ENCODE assay signal across 28 cellular contexts in the genomic region with DNA sequence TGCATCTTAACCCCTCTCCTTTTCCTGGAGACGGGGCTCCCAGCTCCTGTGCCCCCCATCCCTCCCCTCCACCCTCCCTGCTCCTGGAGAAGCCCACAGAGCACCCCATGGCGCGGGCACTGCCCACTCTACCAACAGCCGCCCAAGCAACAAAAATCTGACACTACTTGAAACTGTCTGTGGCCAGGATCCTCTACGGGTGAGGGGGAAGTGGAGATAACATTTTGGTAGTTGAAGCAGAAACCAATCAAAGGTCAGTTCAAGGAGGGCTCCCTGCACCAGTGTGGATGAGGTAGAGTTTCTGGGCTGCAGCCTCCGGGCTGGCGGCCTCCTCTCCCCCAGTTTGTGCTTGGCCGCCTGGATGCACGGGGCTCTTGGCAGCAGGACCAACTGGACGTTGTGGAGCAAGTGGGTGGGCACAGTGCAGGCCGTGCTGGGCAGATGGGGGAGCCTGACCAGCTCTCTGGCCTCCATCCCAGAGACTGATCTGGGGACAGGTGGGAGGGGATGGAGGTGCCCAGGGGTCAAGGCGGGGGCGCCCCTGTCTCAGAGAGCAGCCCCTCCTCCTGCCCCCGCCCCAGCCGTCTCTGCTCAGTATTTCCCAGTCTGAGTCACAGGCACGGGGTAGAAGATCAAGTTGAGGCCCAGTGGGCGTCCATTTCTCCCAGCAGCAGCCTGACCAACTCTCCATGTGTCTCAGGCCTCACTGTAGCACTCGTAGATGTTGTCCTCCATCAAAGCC. TPM values are rescaled to one million over a fixed set of nuclear protein-coding genes. Genes with fewer than 3 reads are reported as not detected.
DNase-seq lines count a peak whose midpoint lies in the region; ATAC-seq, FAIRE-seq and TF ChIP-seq lines count a peak whose summit lies in the region.
"Had no signal": no experiment of that assay in that cellular context is flagged by ENCODE, and none has a peak within 500 bp of the region (broad histone marks: within the 10 kb centered on the region; RNA-seq: fewer than 3 reads in every experiment).

No MANE protein-coding gene starts in this region.

- H4K8ac ChIP-seq in neuronal stem cell (ENCODE audit: low read depth, low read length): no peak overlapping the region

- H3K79me2 ChIP-seq in GM12878 (ENCODE audit: control insufficient read depth, insufficient read depth, low read length): no peaks in the 10 kb centered on the region

- BruUV-seq in GM12878 (replicated peaks; lab: Mats Ljungman, UMichigan): no TSS peak

- no peak overlapping the region for H3K4ac ChIP-seq in neuronal stem cell (ENCODE audit: low read length)

- peak overlapping the region; percentile 11 to 79 (median 59); a peak in 17 of 22 replicates for H3K9ac ChIP-seq in BLaER1 treated with 17β-estradiol and CSF1 and Interleukin-3, amounts not matched to agents 10 nM and 100 nM
- no peak overlapping the region for H3K9ac ChIP-seq in GM12878 (ENCODE audit: control insufficient read depth, insufficient read depth, low read length)
- no peak overlapping the region for H3K9ac ChIP-seq in neuronal stem cell (ENCODE audit: low read depth, low read length, poor library complexity)

- RAD21 ChIA-PET in GM12878 (lab: Charles Lee; ENCODE audit: unreplicated experiment): no interaction called here

- TF ChIP-seq EP300 in GM12878 (IDR thresholded peaks at IDR 0.05; ENCODE audit: borderline replicate concordance in 1 of 2, control insufficient read depth in 1 of 2, low read depth in 2 of 2, low read length in 2 of 2): no peak

- H3K4me3 ChIP-seq in BLaER1 treated with 17β-estradiol and CSF1 and Interleukin-3, amounts not matched to agents 10 nM and 100 nM: no peak overlapping the region; a peak in 1 of 20 replicates
- H3K4me3 ChIP-seq in HL-60 (replicated peaks; ENCODE audit: insufficient read depth, low read length) (no peak overlapping the region), GM12878 (no peak overlapping the region), neuronal stem cell (ENCODE audit: low read length in 2 of 2) (peak overlapping the region in 1 of 2 donors; percentile 15)
- H3K4me3 ChIP-seq: ascending aorta, gastrocnemius medialis, SJCRH30, suprapubic skin, uterus had no signal

- SMC1A ChIA-PET in GM12878 (lab: Charles Lee; ENCODE audit: uncharacterized antibody, unreplicated experiment): interaction anchor here (0.9 kb wide), 1 partner anchor 21 kb away, joined by 4 read pairs; no protein-coding TSS in a partner anchor

- no peak overlapping the region for H2BK5ac ChIP-seq in neuronal stem cell (ENCODE audit: low read length)

- TF ChIP-seq CTCF in HL-60 (IDR thresholded peaks at IDR 0.05; ENCODE audit: insufficient read depth, low read length) (no peak), GM12878 (IDR thresholded peaks at IDR 0.05 in 2 of 3, conservative IDR thresholded peaks at IDR 0.05 in 1 of 3; ENCODE audit: control insufficient read depth in 2 of 3, extremely low read depth in 1 of 3, insufficient read depth in 1 of 3, low read depth in 3 of 3, low read length in 3 of 3) (no peak)

- peaks cover 0 to 59% (median 5%) of the 10 kb centered on the region in 11 experiments; a peak in 10 of 22 replicates for H4K20me1 ChIP-seq in BLaER1 treated with 17β-estradiol and CSF1 and Interleukin-3, amounts not matched to agents 10 nM and 100 nM
- no peaks in the 10 kb centered on the region for H4K20me1 ChIP-seq in GM12878 (ENCODE audit: control insufficient read depth, insufficient read depth)

- H3K4me2 ChIP-seq in BLaER1 treated with 17β-estradiol and CSF1 and Interleukin-3, amounts not matched to agents 10 nM and 100 nM: peak overlapping the region; percentile 80 to 97 (median 90)
- no peak overlapping the region for H3K4me2 ChIP-seq in GM12878 (ENCODE audit: control insufficient read depth, insufficient read depth)
- H3K4me2 ChIP-seq in neuronal stem cell (ENCODE audit: insufficient read depth, low read length, poor library complexity, severe bottlenecking): no peak overlapping the region

- TF ChIP-seq RAD21 in GM12878 (IDR thresholded peaks at IDR 0.05; ENCODE audit: insufficient read depth, low read depth, low read length): no peak

- H3K27me3 ChIP-seq in BLaER1 treated with 17β-estradiol and CSF1 and Interleukin-3, amounts not matched to agents 10 nM and 100 nM: no peaks in the 10 kb centered on the region
- H3K27me3 ChIP-seq in HL-60 (ENCODE audit: insufficient read depth, poor library complexity, severe bottlenecking) (no peaks in the 10 kb centered on the region), GM12878 (replicated peaks in 1 of 2; ENCODE audit: control insufficient read depth in 2 of 2, insufficient read depth in 2 of 2, low read length in 1 of 2) (peaks cover 2 to 7% of the 10 kb centered on the region in 2 experiments; a peak in 3 of 4 replicates), neuronal stem cell (ENCODE audit: control insufficient read depth in 3 of 3, insufficient read depth in 3 of 3, low read depth in 1 of 3, low read length in 3 of 3) (no peaks in the 10 kb centered on the region)
- H3K27me3 ChIP-seq: ascending aorta, gastrocnemius medialis, SJCRH30, suprapubic skin, uterus had no signal

- H2AFZ ChIP-seq in GM12878 (ENCODE audit: control insufficient read depth, low read depth, low read length) (no peak overlapping the region), neuronal stem cell (ENCODE audit: low read length) (no peak overlapping the region)

- in situ Hi-C loops in GM12878 (cut with MboI): no loop called here

- H3K14ac ChIP-seq in neuronal stem cell (ENCODE audit: low read length): no peak overlapping the region

- H4K91ac ChIP-seq in neuronal stem cell (ENCODE audit: low read depth, low read length, poor library complexity): no peak overlapping the region

- POLR2A ChIA-PET in GM12878 (lab: Charles Lee): no interaction called here

- 14% methylated on average over 16 of the region's 18 CpGs for WGBS in GM12878 (ENCODE audit: insufficient coverage, insufficient replicate concordance, low lambda C conversion rate, missing lambda C conversion rate)
- no CpG with 5 or more reads among the region's 18 CpGs for WGBS in neuronal stem cell (ENCODE audit: extremely low coverage in 2 of 2, insufficient read length in 2 of 2, insufficient replicate concordance in 1 of 2), 2 donors

- DNase-seq in HL-60 (ENCODE audit: low read depth in 1 of 2, low spot score in 1 of 2) (peak in 1 of 2 experiments; percentile 30), GM12878 (ENCODE audit: low read depth, low spot score) (no peak), neuronal stem cell (ENCODE audit: low spot score) (no peak), NCI-H146 treated with DMSO at 0.1 percent for 48 hours (lab: John Stamatoyannopoulos, UW; ENCODE audit: unreplicated experiment) (no peak), RCC 7860 (ENCODE audit: low spot score) (no peak)
- DNase-seq in stimulated activated CD8-positive, alpha-beta memory T cell treated with anti-CD3 and anti-CD28 coated beads, Interleukin-4, amount 100 ng/mL, for 48 hours: no peak
- DNase-seq: activated CD4-positive, alpha-beta T cell treated with anti-CD3 and anti-CD28 coated beads for 48 hours; CD8-positive, alpha-beta memory T cell; DMS53; effector CD8-positive, alpha-beta T cell; gastrocnemius medialis; GDM1; HFFc6; Kasumi-1; mammary epithelial cell; NCI-H1105; NCI-H2029 treated with DMSO at 0.1 percent for 48 hours; NCI-H345; SJCRH30; stimulated activated CD4-positive, alpha-beta T cell treated with anti-CD3 and anti-CD28 coated beads, Interleukin-15, amount 100 ng/mL, for 24 hours; T-helper 1 cell; uterus had no signal

- no peaks in the 10 kb centered on the region for H3K79me1 ChIP-seq in neuronal stem cell (ENCODE audit: low read depth, low read length)

- TF ChIP-seq POLR2A in GM12878 (IDR thresholded peaks at IDR 0.05; ENCODE audit: low read depth, low read length): no peak

- H2BK12ac ChIP-seq in neuronal stem cell (ENCODE audit: low read length): no peak overlapping the region

- ATAC-seq in GM12878: peak; percentile 47
- ATAC-seq: esophagus mucosa, gastrocnemius medialis had no signal

- H2AK5ac ChIP-seq in neuronal stem cell (ENCODE audit: low read depth, low read length): peak overlapping the region; percentile 9

- H3K4me1 ChIP-seq in BLaER1 treated with 17β-estradiol and CSF1 and Interleukin-3, amounts not matched to agents 10 nM and 100 nM: peaks cover 85 to 92% (median 89%) of the 10 kb centered on the region in 10 experiments
- H3K4me1 ChIP-seq in GM12878 (ENCODE audit: control insufficient read depth, insufficient read depth, low read length) (no peaks in the 10 kb centered on the region), neuronal stem cell (ENCODE audit: control insufficient read depth in 2 of 2, insufficient read depth in 1 of 2, low read depth in 1 of 2, low read length in 2 of 2) (peaks cover 14 to 39% of the 10 kb centered on the region in 2 donors)

- no peak for FAIRE-seq in GM12878 (lab: Jason Lieb, UNC)
- FAIRE-seq in RCC 7860 (lab: Jason Lieb, UNC): no peak

- CTCF ChIA-PET in GM12878 (lab: Yijun Ruan, JAX): interaction anchor here (3.9 kb wide), 1 partner anchor 66 kb away, joined by 15 read pairs; no protein-coding TSS in a partner anchor

- intact Hi-C loops in GM12878 (cut with micrococcal nuclease; ENCODE audit: unreplicated experiment): no loop called here

- peak overlapping the region; percentile 23 for H2BK15ac ChIP-seq in neuronal stem cell (ENCODE audit: low read length)

- peak overlapping the region in 9 of 11 experiments; percentile 6 to 76 (median 72); a peak in 16 of 22 replicates for H3K27ac ChIP-seq in BLaER1 treated with 17β-estradiol and CSF1 and Interleukin-3, amounts not matched to agents 10 nM and 100 nM
- peak overlapping the region; percentile 82 for H3K27ac ChIP-seq in HL-60 (replicated peaks)
- H3K27ac ChIP-seq in GM12878 (ENCODE audit: control insufficient read depth, insufficient read depth): no peak overlapping the region
- H3K27ac ChIP-seq in neuronal stem cell (replicated peaks; ENCODE audit: low read length): no peak overlapping the region
- H3K27ac ChIP-seq: ascending aorta, suprapubic skin had no signal

- H3K23ac ChIP-seq in neuronal stem cell (ENCODE audit: low read depth, low read length, poor library complexity): peak overlapping the region; percentile 45

- peaks cover 30 to 62% (median 47%) of the 10 kb centered on the region in 11 experiments for H3K36me3 ChIP-seq in BLaER1 treated with 17β-estradiol and CSF1 and Interleukin-3, amounts not matched to agents 10 nM and 100 nM
- H3K36me3 ChIP-seq in GM12878 (ENCODE audit: control insufficient read depth in 2 of 2, insufficient read depth in 2 of 2, low read length in 1 of 2) (no peaks in the 10 kb centered on the region), neuronal stem cell (replicated peaks in 1 of 2; ENCODE audit: control insufficient read depth in 2 of 2, insufficient read depth in 2 of 2, low read length in 2 of 2) (peaks cover 0 to 44% of the 10 kb centered on the region in 2 donors)
- H3K36me3 ChIP-seq: gastrocnemius medialis, uterus had no signal

- no peaks in the 10 kb centered on the region for H3K9me3 ChIP-seq in BLaER1 treated with 17β-estradiol and CSF1 and Interleukin-3, amounts not matched to agents 10 nM and 100 nM (replicated peaks in 1 of 11)
- no peaks in the 10 kb centered on the region for H3K9me3 ChIP-seq in GM12878 (replicated peaks; ENCODE audit: control insufficient read depth, insufficient read depth, low read length)
- no peaks in the 10 kb centered on the region for H3K9me3 ChIP-seq in neuronal stem cell (replicated peaks in 1 of 2; ENCODE audit: control insufficient read depth in 2 of 2, insufficient read depth in 1 of 2, low read depth in 1 of 2, low read length in 2 of 2)
- H3K9me3 ChIP-seq: ascending aorta, gastrocnemius medialis, SJCRH30, suprapubic skin, uterus had no signal

- peak overlapping the region; percentile 10 for H2BK120ac ChIP-seq in neuronal stem cell (ENCODE audit: low read depth, low read length)

- H3K18ac ChIP-seq in neuronal stem cell (ENCODE audit: low read length): no peak overlapping the region

RNA-seq across cellular contexts. Expression of gene H1-8, which starts 12.8 kb away (rescaled TPM):
- total RNA-seq in GM12878 (2013; cell fraction: nucleolus; rRNA removed): not detected in 2 replicates
- total RNA-seq in GM12878 (2014; rRNA removed): not detected in 2 replicates
- not detected in 2 replicates for total RNA-seq in GM12878 (2014; rRNA removed; fragmentation: Illumina TruSeq; extraction: Trizol)
- total RNA-seq in GM12878 (2021): not detected in 2 replicates
- polyA plus RNA-seq in GM12878 (2011; ENCODE audit: low read depth): not detected
- polyA plus RNA-seq in GM12878 (2011; rRNA removed): not detected in 2 replicates
- polyA plus RNA-seq in GM12878 (2011; cell fraction: cytosol; rRNA removed): not detected in 2 replicates
- not detected in 2 replicates for polyA plus RNA-seq in GM12878 (2011; cell fraction: nucleus; rRNA removed)
- not detected in 2 replicates for polyA plus RNA-seq in GM12878 (2012)
- polyA plus RNA-seq in GM12878 (2014; fragmentation: Illumina TruSeq; extraction: Trizol): not detected in 2 replicates
- polyA plus RNA-seq in GM12878 (2014; fragmentation: Nextera tagmentation; extraction: Ambion mirVana): not detected
- not detected in 2 replicates for polyA plus RNA-seq in GM12878 (2014; rRNA removed)
- not detected for polyA plus RNA-seq in GM12878 (2016; fragmentation: Nextera tagmentation; extraction: Ambion mirVana)
- not detected in 2 replicates for polyA minus RNA-seq in GM12878 (2011; rRNA and poly(A)+ RNA removed)
- not detected in 2 replicates for polyA minus RNA-seq in GM12878 (2011; cell fraction: cytosol; rRNA and poly(A)+ RNA removed)
- polyA minus RNA-seq in GM12878 (2011; cell fraction: nucleus; rRNA and poly(A)+ RNA removed): not detected in 2 replicates
- polyA plus RNA-seq in neuronal stem cell (2013, experiment 1 of 2): not detected
- polyA plus RNA-seq in neuronal stem cell (2013, experiment 2 of 2): not detected
- total RNA-seq: ascending aorta; CD8-positive, alpha-beta memory T cell; esophagus mucosa; gastrocnemius medialis; HFFc6; kidney epithelial cell; mammary epithelial cell; omental fat pad; SJCRH30; suprapubic skin; uterus had no signal
- polyA plus RNA-seq: CD8-positive, alpha-beta memory T cell; mammary epithelial cell had no signal

RNA-seq across cellular contexts. Expression of gene RHO, which starts 27.3 kb away (rescaled TPM):
- not detected in 2 replicates for total RNA-seq in GM12878 (2013; cell fraction: nucleolus; rRNA removed)
- total RNA-seq in GM12878 (2014; rRNA removed) (not detected in 2 replicates), GM12878 (2014; rRNA removed; fragmentation: Illumina TruSeq; extraction: Trizol) (not detected in 2 replicates), GM12878 (2021) (not detected in 2 replicates)
- polyA plus RNA-seq in GM12878 (2011; ENCODE audit: low read depth): not detected
- polyA plus RNA-seq in GM12878 (2011; rRNA removed) (not detected in 2 replicates), GM12878 (2014; fragmentation: Illumina TruSeq; extraction: Trizol) (not detected in 2 replicates), GM12878 (2014; fragmentation: Nextera tagmentation; extraction: Ambion mirVana) (not detected), GM12878 (2014; rRNA removed) (not detected in 2 replicates), GM12878 (2016; fragmentation: Nextera tagmentation; extraction: Ambion mirVana) (not detected)
- not detected in 2 replicates for polyA plus RNA-seq in GM12878 (2011; cell fraction: cytosol; rRNA removed)
- polyA plus RNA-seq in GM12878 (2011; cell fraction: nucleus; rRNA removed): not detected in 2 replicates
- not detected in 2 replicates for polyA plus RNA-seq in GM12878 (2012)
- not detected in 2 replicates for polyA minus RNA-seq in GM12878 (2011; rRNA and poly(A)+ RNA removed)
- polyA minus RNA-seq in GM12878 (2011; cell fraction: cytosol; rRNA and poly(A)+ RNA removed): not detected in 2 replicates
- polyA minus RNA-seq in GM12878 (2011; cell fraction: nucleus; rRNA and poly(A)+ RNA removed): not detected in 2 replicates
- 0.06 TPM for polyA plus RNA-seq in neuronal stem cell (2013, experiment 1 of 2)
- polyA plus RNA-seq in neuronal stem cell (2013, experiment 2 of 2): 0.01 TPM
- total RNA-seq: ascending aorta; CD8-positive, alpha-beta memory T cell; esophagus mucosa; gastrocnemius medialis; HFFc6; kidney epithelial cell; mammary epithelial cell; SJCRH30; suprapubic skin had no signal
- polyA plus RNA-seq: CD8-positive, alpha-beta memory T cell; mammary epithelial cell had no signal

RNA-seq across cellular contexts. Expression of gene PLXND1, which starts 50.7 kb away (rescaled TPM):
- total RNA-seq in GM12878 (2013; cell fraction: nucleolus; rRNA removed): 1.1 and 1.7 TPM in 2 replicates
- total RNA-seq in GM12878 (2014; rRNA removed): 0.16 TPM in 1 of 2 replicates, not detected in the other
- not detected in 2 replicates for total RNA-seq in GM12878 (2014; rRNA removed; fragmentation: Illumina TruSeq; extraction: Trizol)
- total RNA-seq in GM12878 (2021): 0.66 and 2.3 TPM in 2 replicates
- 0.49 TPM for polyA plus RNA-seq in GM12878 (2011; ENCODE audit: low read depth)
- 0.01 TPM in 1 of 2 replicates, not detected in the other for polyA plus RNA-seq in GM12878 (2011; rRNA removed)
- 0.04 TPM in 1 of 2 replicates, not detected in the other for polyA plus RNA-seq in GM12878 (2011; cell fraction: cytosol; rRNA removed)
- 0.45 and 0.51 TPM in 2 replicates for polyA plus RNA-seq in GM12878 (2011; cell fraction: nucleus; rRNA removed)
- polyA plus RNA-seq in GM12878 (2012): 0.29 and 0.51 TPM in 2 replicates
- not detected in 2 replicates for polyA plus RNA-seq in GM12878 (2014; fragmentation: Illumina TruSeq; extraction: Trizol)
- not detected for polyA plus RNA-seq in GM12878 (2014; fragmentation: Nextera tagmentation; extraction: Ambion mirVana)
- 0.08 and 0.72 TPM in 2 replicates for polyA plus RNA-seq in GM12878 (2014; rRNA removed)
- polyA plus RNA-seq in GM12878 (2016; fragmentation: Nextera tagmentation; extraction: Ambion mirVana): not detected
- 0.44 and 0.46 TPM in 2 replicates for polyA minus RNA-seq in GM12878 (2011; rRNA and poly(A)+ RNA removed)
- polyA minus RNA-seq in GM12878 (2011; cell fraction: cytosol; rRNA and poly(A)+ RNA removed): not detected in 2 replicates
- polyA minus RNA-seq in GM12878 (2011; cell fraction: nucleus; rRNA and poly(A)+ RNA removed): not detected in 2 replicates
- polyA plus RNA-seq in neuronal stem cell (2013, experiment 1 of 2): 43.7 TPM
- 41.8 TPM for polyA plus RNA-seq in neuronal stem cell (2013, experiment 2 of 2)

Comparison
In these comparisons a context has a peak if more than half of its experiments do, and no peak if none do; other contexts are left out.
1. H3K27ac ChIP-seq: peak in BLaER1 treated with 17β-estradiol and CSF1 and Interleukin-3, amounts not matched to agents 10 nM and 100 nM (9 of 11) and HL-60 (single experiment); none in GM12878 (single experiment) and neuronal stem cell (single experiment).
2. H3K4me2 ChIP-seq: peak in BLaER1 treated with 17β-estradiol and CSF1 and Interleukin-3, amounts not matched to agents 10 nM and 100 nM (11 of 11); none in GM12878 (single experiment) and neuronal stem cell (single experiment).
3. H3K9ac ChIP-seq: peak in BLaER1 treated with 17β-estradiol and CSF1 and Interleukin-3, amounts not matched to agents 10 nM and 100 nM (11 of 11); none in GM12878 (single experiment) and neuronal stem cell (single experiment).